1 cellular context compared by ENCODE assay signal in the genomic region with DNA sequence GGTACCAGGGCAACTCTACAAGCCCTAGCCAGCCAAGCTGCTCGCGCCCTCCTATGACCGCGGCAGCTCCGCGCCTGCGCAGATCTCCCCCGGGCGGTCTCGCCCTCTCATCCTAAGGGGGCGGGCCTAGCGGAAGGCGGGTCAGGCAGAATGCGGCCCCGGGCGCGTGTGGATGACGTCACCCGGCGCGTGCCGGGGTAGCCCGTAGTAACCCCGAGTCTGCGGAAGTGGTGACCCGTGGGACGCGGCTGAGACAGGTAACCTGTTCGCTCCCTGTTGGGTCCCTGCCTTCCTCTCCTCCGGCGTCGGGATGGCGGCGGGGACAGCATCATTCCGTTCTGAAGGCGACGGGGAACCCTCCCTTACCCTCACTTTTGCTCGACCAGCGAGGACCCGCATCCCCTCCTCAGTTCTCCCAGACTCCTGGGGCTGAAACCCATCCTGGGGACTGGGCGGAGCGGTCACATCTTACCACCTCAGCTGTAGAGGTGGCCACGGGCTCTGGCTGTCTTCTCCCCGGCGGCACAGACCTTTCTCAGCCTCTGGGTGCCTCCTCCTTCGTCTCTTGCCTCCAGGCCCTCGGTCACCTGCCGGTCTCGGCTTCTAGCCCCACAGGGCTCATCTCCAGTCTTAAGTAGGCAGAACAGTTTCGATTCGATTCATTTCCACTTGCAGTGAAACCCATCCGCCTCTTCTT.
TF ChIP-seq lines count a peak whose summit lies in the region.

AOPEP (plus strand) TSS at position 205 of the 697 bp plus-strand sequence. CDS start 33,085 bp downstream, outside the sequence.

TF ChIP-seq in WTC11, 78 proteins besides CTCF, POLR2A, EP300 and RAD21 (continued from another document and continues in another):
- no peak for TF ChIP-seq ZNF263 (CRISPR knock-in tag; IDR thresholded peaks at IDR 0.05; ENCODE audit: low read depth)
- TF ChIP-seq SMAD4 (CRISPR knock-in tag; IDR thresholded peaks at IDR 0.05) = no peak
- peak; percentile 55; the same call in 1 of the 2 replicates for TF ChIP-seq MYBL2 (CRISPR knock-in tag; IDR thresholded peaks at IDR 0.05)
- TF ChIP-seq, protein P1, sequence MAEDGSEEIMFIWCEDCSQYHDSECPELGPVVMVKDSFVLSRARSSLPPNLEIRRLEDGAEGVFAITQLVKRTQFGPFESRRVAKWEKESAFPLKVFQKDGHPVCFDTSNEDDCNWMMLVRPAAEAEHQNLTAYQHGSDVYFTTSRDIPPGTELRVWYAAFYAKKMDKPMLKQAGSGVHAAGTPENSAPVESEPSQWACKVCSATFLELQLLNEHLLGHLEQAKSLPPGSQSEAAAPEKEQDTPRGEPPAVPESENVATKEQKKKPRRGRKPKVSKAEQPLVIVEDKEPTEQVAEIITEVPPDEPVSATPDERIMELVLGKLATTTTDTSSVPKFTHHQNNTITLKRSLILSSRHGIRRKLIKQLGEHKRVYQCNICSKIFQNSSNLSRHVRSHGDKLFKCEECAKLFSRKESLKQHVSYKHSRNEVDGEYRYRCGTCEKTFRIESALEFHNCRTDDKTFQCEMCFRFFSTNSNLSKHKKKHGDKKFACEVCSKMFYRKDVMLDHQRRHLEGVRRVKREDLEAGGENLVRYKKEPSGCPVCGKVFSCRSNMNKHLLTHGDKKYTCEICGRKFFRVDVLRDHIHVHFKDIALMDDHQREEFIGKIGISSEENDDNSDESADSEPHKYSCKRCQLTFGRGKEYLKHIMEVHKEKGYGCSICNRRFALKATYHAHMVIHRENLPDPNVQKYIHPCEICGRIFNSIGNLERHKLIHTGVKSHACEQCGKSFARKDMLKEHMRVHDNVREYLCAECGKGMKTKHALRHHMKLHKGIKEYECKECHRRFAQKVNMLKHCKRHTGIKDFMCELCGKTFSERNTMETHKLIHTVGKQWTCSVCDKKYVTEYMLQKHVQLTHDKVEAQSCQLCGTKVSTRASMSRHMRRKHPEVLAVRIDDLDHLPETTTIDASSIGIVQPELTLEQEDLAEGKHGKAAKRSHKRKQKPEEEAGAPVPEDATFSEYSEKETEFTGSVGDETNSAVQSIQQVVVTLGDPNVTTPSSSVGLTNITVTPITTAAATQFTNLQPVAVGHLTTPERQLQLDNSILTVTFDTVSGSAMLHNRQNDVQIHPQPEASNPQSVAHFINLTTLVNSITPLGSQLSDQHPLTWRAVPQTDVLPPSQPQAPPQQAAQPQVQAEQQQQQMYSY (CRISPR knock-in tag; IDR thresholded peaks at IDR 0.05) = no peak
- 0 out of 2 replicates have a peak, but pooled peaks have one; percentile 6 for TF ChIP-seq HMGA2 (CRISPR knock-in tag; IDR thresholded peaks at IDR 0.05)
- no peak for TF ChIP-seq MXD4 (CRISPR knock-in tag; IDR thresholded peaks at IDR 0.05; ENCODE audit: borderline replicate concordance)
- TF ChIP-seq, protein P2, sequence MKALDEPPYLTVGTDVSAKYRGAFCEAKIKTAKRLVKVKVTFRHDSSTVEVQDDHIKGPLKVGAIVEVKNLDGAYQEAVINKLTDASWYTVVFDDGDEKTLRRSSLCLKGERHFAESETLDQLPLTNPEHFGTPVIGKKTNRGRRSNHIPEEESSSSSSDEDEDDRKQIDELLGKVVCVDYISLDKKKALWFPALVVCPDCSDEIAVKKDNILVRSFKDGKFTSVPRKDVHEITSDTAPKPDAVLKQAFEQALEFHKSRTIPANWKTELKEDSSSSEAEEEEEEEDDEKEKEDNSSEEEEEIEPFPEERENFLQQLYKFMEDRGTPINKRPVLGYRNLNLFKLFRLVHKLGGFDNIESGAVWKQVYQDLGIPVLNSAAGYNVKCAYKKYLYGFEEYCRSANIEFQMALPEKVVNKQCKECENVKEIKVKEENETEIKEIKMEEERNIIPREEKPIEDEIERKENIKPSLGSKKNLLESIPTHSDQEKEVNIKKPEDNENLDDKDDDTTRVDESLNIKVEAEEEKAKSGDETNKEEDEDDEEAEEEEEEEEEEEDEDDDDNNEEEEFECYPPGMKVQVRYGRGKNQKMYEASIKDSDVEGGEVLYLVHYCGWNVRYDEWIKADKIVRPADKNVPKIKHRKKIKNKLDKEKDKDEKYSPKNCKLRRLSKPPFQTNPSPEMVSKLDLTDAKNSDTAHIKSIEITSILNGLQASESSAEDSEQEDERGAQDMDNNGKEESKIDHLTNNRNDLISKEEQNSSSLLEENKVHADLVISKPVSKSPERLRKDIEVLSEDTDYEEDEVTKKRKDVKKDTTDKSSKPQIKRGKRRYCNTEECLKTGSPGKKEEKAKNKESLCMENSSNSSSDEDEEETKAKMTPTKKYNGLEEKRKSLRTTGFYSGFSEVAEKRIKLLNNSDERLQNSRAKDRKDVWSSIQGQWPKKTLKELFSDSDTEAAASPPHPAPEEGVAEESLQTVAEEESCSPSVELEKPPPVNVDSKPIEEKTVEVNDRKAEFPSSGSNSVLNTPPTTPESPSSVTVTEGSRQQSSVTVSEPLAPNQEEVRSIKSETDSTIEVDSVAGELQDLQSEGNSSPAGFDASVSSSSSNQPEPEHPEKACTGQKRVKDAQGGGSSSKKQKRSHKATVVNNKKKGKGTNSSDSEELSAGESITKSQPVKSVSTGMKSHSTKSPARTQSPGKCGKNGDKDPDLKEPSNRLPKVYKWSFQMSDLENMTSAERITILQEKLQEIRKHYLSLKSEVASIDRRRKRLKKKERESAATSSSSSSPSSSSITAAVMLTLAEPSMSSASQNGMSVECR (CRISPR knock-in tag; IDR thresholded peaks at IDR 0.05; ENCODE audit: borderline replicate concordance) = no peak; the same call in 1 of the 2 replicates
- no peak for TF ChIP-seq ZNF425 (CRISPR knock-in tag; conservative IDR thresholded peaks at IDR 0.05)
- TF ChIP-seq, protein P3, sequence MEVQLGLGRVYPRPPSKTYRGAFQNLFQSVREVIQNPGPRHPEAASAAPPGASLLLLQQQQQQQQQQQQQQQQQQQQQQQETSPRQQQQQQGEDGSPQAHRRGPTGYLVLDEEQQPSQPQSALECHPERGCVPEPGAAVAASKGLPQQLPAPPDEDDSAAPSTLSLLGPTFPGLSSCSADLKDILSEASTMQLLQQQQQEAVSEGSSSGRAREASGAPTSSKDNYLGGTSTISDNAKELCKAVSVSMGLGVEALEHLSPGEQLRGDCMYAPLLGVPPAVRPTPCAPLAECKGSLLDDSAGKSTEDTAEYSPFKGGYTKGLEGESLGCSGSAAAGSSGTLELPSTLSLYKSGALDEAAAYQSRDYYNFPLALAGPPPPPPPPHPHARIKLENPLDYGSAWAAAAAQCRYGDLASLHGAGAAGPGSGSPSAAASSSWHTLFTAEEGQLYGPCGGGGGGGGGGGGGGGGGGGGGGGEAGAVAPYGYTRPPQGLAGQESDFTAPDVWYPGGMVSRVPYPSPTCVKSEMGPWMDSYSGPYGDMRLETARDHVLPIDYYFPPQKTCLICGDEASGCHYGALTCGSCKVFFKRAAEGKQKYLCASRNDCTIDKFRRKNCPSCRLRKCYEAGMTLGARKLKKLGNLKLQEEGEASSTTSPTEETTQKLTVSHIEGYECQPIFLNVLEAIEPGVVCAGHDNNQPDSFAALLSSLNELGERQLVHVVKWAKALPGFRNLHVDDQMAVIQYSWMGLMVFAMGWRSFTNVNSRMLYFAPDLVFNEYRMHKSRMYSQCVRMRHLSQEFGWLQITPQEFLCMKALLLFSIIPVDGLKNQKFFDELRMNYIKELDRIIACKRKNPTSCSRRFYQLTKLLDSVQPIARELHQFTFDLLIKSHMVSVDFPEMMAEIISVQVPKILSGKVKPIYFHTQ (CRISPR knock-in tag; IDR thresholded peaks at IDR 0.05) = no peak
- no peak for TF ChIP-seq ZNF532 (CRISPR knock-in tag; IDR thresholded peaks at IDR 0.05; ENCODE audit: borderline replicate concordance)
- no peak for TF ChIP-seq GRHL2 (CRISPR knock-in tag; IDR thresholded peaks at IDR 0.05; ENCODE audit: insufficient replicate concordance, severe bottlenecking)
- peak; percentile 45; the same call in 1 of the 2 replicates for TF ChIP-seq E2F5 (CRISPR knock-in tag; IDR thresholded peaks at IDR 0.05)
- TF ChIP-seq, protein P4, sequence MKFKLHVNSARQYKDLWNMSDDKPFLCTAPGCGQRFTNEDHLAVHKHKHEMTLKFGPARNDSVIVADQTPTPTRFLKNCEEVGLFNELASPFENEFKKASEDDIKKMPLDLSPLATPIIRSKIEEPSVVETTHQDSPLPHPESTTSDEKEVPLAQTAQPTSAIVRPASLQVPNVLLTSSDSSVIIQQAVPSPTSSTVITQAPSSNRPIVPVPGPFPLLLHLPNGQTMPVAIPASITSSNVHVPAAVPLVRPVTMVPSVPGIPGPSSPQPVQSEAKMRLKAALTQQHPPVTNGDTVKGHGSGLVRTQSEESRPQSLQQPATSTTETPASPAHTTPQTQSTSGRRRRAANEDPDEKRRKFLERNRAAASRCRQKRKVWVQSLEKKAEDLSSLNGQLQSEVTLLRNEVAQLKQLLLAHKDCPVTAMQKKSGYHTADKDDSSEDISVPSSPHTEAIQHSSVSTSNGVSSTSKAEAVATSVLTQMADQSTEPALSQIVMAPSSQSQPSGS (CRISPR knock-in tag; IDR thresholded peaks at IDR 0.05; ENCODE audit: borderline replicate concordance, low read depth) = no peak
- no peak for TF ChIP-seq ZNF219 (CRISPR knock-in tag; IDR thresholded peaks at IDR 0.05; ENCODE audit: borderline replicate concordance)
- peak; percentile 59; the same call in 1 of the 2 replicates for TF ChIP-seq GABPB1 (CRISPR knock-in tag; IDR thresholded peaks at IDR 0.05)
- TF ChIP-seq ELF4 (CRISPR knock-in tag; IDR thresholded peaks at IDR 0.05; ENCODE audit: low read depth) = no peak
- TF ChIP-seq JAZF1 (CRISPR knock-in tag; IDR thresholded peaks at IDR 0.05) = no peak
- TF ChIP-seq, protein P5, sequence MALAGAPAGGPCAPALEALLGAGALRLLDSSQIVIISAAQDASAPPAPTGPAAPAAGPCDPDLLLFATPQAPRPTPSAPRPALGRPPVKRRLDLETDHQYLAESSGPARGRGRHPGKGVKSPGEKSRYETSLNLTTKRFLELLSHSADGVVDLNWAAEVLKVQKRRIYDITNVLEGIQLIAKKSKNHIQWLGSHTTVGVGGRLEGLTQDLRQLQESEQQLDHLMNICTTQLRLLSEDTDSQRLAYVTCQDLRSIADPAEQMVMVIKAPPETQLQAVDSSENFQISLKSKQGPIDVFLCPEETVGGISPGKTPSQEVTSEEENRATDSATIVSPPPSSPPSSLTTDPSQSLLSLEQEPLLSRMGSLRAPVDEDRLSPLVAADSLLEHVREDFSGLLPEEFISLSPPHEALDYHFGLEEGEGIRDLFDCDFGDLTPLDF (CRISPR knock-in tag; IDR thresholded peaks at IDR 0.05) = no peak
- TF ChIP-seq, protein P6, sequence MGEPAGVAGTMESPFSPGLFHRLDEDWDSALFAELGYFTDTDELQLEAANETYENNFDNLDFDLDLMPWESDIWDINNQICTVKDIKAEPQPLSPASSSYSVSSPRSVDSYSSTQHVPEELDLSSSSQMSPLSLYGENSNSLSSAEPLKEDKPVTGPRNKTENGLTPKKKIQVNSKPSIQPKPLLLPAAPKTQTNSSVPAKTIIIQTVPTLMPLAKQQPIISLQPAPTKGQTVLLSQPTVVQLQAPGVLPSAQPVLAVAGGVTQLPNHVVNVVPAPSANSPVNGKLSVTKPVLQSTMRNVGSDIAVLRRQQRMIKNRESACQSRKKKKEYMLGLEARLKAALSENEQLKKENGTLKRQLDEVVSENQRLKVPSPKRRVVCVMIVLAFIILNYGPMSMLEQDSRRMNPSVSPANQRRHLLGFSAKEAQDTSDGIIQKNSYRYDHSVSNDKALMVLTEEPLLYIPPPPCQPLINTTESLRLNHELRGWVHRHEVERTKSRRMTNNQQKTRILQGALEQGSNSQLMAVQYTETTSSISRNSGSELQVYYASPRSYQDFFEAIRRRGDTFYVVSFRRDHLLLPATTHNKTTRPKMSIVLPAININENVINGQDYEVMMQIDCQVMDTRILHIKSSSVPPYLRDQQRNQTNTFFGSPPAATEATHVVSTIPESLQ (CRISPR knock-in tag; IDR thresholded peaks at IDR 0.05) = no peak
